ENCODE assay signal across 10 cellular contexts in the genomic region with DNA sequence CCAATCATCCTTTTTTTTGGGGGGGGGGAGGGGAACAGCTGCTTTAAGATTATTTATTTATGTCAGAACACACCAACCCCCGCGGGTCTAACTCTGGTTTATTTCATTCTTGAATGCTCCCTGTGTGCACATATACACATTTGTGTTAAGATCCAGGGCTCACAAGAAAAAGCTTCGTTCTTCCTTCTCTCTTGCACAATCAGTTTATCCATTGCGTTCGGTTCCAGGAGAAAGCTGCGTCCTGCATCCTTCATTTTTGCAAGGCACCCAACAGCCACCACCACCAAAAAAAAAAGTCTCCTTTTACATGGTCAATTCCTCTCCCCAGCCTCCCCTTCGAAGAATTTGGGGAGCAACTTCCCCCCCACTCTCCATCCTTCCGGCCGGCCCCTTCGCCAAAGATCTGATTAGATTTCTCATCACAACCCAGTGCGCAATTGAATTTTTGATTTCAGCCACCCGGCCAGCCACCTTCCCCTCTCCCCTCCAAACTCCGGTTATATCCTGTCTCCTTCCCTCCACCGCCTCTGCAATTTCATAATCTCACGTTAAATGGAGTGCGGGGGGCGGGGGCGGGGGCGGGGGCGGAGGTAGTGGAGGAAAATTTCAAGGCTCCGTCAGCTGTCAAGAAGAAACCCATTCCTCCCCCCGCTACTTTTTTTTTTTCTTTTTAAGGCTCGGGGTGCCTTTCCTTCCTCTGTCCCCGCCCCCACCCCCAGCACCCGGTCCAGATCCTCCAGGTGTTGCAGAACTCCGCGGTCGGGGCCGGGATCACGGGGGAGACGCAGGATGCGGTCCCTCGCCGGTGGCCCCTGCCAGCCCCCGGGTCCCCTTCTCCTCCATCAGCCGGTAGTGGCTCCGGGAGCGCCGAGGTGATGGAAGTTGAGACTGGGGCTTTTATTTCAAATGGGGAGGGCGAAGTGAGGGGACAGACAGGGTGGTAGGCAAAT.
A peak's percentile ranks its signal among the peaks of the same experiment; 100 is the strongest.
DNase-seq lines count a peak whose midpoint lies in the region; ATAC-seq and TF ChIP-seq lines count a peak whose summit lies in the region.
"Had no signal": no experiment of that assay in that cellular context is flagged by ENCODE, and none has a peak within 500 bp of the region (broad histone marks: within the 10 kb centered on the region; RNA-seq: fewer than 3 reads in every experiment).

No MANE protein-coding gene starts in this region.

- 3% methylated on average over 40 of the region's 40 CpGs for WGBS in prostate gland

- H3K27me3 ChIP-seq in prostate gland (replicated peaks; ENCODE audit: insufficient read depth), result no peaks in the 10 kb centered on the region

- intact Hi-C loops in head of caudate nucleus (cut with DNase I), result loop anchor here (5.0 kb wide), 1 partner anchor 106 kb away; no protein-coding TSS in a partner anchor
- intact Hi-C loops in prostate gland (cut with DNase I), result no loop called here

- H3K4me3 ChIP-seq in GM08714 (ENCODE audit: low read length) (peak overlapping the region; percentile 57; the same call in 1 of the 2 replicates), prostate gland (peak overlapping the region; percentile 6 to 25)
- H3K4me3 ChIP-seq: GM12878 had no signal

- peak in 29 of 42 donors; percentile 24 to 73 (median 42) for DNase-seq in head of caudate nucleus
- DNase-seq in prostate gland (ENCODE audit: low spot score), result no peak
- DNase-seq in HT-29 (ENCODE audit: low spot score), result no peak
- DNase-seq in NCI-H2107 (lab: John Stamatoyannopoulos, UW), result no peak
- no peak for DNase-seq in COLO829 (ENCODE audit: low spot score)

- H3K36me3 ChIP-seq in prostate gland, result no peaks in the 10 kb centered on the region

- TF ChIP-seq CTCF in prostate gland (IDR thresholded peaks at IDR 0.05), result no peak

- no peak for TF ChIP-seq POLR2A in prostate gland (IDR thresholded peaks at IDR 0.05)

- H3K9me3 ChIP-seq in prostate gland, result no peaks in the 10 kb centered on the region

- no peaks in the 10 kb centered on the region for H3K4me1 ChIP-seq in prostate gland (replicated peaks)

- ATAC-seq in SK-N-SH treated with all-trans-retinoic acid at 6 μM for 48 hours (0 out of 3 replicates have a peak, but pooled peaks have one; percentile 6), GM19324 (IDR thresholded peaks at IDR 0.05; ENCODE audit: low FRiP score, unreplicated experiment) (no peak)

- H3K27ac ChIP-seq in prostate gland, result no peak overlapping the region
- H3K27ac ChIP-seq: VCaP had no signal

TF ChIP-seq in SK-N-SH treated with all-trans-retinoic acid at 6 μM for 48 hours, 23 proteins besides CTCF, POLR2A, EP300 and RAD21:
- TF ChIP-seq TCF4 (CRISPR knock-in tag; IDR thresholded peaks at IDR 0.05; ENCODE audit: borderline replicate concordance), result no peak
- no peak for TF ChIP-seq RARB (CRISPR knock-in tag; IDR thresholded peaks at IDR 0.05)
- TF ChIP-seq, protein P1, sequence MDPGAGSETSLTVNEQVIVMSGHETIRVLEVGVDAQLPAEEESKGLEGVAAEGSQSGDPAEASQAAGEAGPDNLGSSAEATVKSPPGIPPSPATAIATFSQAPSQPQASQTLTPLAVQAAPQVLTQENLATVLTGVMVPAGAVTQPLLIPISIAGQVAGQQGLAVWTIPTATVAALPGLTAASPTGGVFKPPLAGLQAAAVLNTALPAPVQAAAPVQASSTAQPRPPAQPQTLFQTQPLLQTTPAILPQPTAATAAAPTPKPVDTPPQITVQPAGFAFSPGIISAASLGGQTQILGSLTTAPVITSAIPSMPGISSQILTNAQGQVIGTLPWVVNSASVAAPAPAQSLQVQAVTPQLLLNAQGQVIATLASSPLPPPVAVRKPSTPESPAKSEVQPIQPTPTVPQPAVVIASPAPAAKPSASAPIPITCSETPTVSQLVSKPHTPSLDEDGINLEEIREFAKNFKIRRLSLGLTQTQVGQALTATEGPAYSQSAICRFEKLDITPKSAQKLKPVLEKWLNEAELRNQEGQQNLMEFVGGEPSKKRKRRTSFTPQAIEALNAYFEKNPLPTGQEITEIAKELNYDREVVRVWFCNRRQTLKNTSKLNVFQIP (CRISPR knock-in tag; IDR thresholded peaks at IDR 0.05; ENCODE audit: borderline replicate concordance, low read depth), result no peak
- TF ChIP-seq, protein P2, sequence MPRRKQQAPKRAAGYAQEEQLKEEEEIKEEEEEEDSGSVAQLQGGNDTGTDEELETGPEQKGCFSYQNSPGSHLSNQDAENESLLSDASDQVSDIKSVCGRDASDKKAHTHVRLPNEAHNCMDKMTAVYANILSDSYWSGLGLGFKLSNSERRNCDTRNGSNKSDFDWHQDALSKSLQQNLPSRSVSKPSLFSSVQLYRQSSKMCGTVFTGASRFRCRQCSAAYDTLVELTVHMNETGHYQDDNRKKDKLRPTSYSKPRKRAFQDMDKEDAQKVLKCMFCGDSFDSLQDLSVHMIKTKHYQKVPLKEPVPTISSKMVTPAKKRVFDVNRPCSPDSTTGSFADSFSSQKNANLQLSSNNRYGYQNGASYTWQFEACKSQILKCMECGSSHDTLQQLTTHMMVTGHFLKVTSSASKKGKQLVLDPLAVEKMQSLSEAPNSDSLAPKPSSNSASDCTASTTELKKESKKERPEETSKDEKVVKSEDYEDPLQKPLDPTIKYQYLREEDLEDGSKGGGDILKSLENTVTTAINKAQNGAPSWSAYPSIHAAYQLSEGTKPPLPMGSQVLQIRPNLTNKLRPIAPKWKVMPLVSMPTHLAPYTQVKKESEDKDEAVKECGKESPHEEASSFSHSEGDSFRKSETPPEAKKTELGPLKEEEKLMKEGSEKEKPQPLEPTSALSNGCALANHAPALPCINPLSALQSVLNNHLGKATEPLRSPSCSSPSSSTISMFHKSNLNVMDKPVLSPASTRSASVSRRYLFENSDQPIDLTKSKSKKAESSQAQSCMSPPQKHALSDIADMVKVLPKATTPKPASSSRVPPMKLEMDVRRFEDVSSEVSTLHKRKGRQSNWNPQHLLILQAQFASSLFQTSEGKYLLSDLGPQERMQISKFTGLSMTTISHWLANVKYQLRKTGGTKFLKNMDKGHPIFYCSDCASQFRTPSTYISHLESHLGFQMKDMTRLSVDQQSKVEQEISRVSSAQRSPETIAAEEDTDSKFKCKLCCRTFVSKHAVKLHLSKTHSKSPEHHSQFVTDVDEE (CRISPR knock-in tag; IDR thresholded peaks at IDR 0.05), result no peak
- TF ChIP-seq BACH2 (CRISPR knock-in tag; IDR thresholded peaks at IDR 0.05; ENCODE audit: borderline replicate concordance), result no peak
- TF ChIP-seq ZFP30 (CRISPR knock-in tag; IDR thresholded peaks at IDR 0.05), result no peak
- no peak for TF ChIP-seq GLIS3 (CRISPR knock-in tag; IDR thresholded peaks at IDR 0.05)
- no peak for TF ChIP-seq ISL1 (CRISPR knock-in tag; IDR thresholded peaks at IDR 0.05)
- no peak for TF ChIP-seq ZC3H10 (CRISPR knock-in tag; IDR thresholded peaks at IDR 0.05)
- no peak for TF ChIP-seq TOX (CRISPR knock-in tag; IDR thresholded peaks at IDR 0.05; ENCODE audit: borderline replicate concordance)
- no peak for TF ChIP-seq OSR1 (CRISPR knock-in tag; IDR thresholded peaks at IDR 0.05)

Comparison
In these comparisons a context has a peak if more than half of its experiments do, and no peak if none do; other contexts are left out.
1. DNase-seq: peak in head of caudate nucleus (29 of 42); none in prostate gland (single experiment), HT-29 (single experiment), NCI-H2107 (single experiment) and COLO829 (single experiment).